In the genomic region with DNA sequence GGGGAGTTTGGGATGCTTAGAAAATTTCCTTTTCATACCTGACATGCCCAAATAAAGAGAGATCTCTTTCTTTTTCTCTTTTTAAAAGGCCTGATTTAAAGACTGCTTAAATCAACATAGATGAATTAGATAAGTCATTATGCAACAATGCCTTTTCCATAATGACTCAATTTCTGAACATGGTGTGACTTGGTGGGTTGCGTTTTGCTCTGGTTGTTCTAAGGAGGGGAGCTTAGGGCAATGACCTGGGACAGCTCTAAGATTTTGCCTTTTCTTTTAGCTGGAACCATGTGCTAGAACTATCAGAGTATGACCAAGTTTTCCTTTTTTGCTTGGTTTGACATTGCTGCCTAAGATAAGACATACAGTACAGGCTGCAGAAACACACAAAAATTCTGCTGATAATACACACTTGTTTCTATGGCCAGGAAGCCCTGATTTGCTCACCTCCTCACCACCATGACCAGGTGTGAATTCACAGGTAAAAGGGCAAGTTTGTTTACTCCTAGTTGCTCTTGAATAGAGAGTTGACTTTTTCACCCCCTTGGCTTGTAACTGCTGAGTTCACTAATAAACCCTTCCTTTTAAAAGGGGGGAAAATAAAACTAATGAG, we compare ENCODE assay signal across 21 cellular contexts. TPM values are rescaled to one million over a fixed set of nuclear protein-coding genes. Genes with fewer than 3 reads are reported as not detected.
A peak's percentile ranks its signal among the peaks of the same experiment; 100 is the strongest.
DNase-seq lines count a peak whose midpoint lies in the region; ATAC-seq, FAIRE-seq and TF ChIP-seq lines count a peak whose summit lies in the region.
"Had no signal": no experiment of that assay in that cellular context is flagged by ENCODE, and none has a peak within 500 bp of the region (broad histone marks: within the 10 kb centered on the region; RNA-seq: fewer than 3 reads in every experiment).

No MANE protein-coding gene starts in this region.

- H3K4me1 Mint-ChIP-seq in CD4-positive, alpha-beta memory T cell: peaks cover 24 to 57% (median 39%) of the 10 kb centered on the region in 4 donors

- POLR2A ChIA-PET in CD4-positive, alpha-beta memory T cell (lab: Charles Lee; ENCODE audit: partially characterized antibody): no interaction called here
- POLR2A ChIA-PET in endothelial cell of umbilical vein (lab: Charles Lee) (no interaction called here), SK-N-SH (lab: Yijun Ruan, JAX) (no interaction called here)

- no TSS peak for BruUV-seq in endothelial cell of umbilical vein (replicated peaks; lab: Mats Ljungman, UMichigan)

- TF ChIP-seq CTCF in endothelial cell of umbilical vein (IDR thresholded peaks at IDR 0.05; ENCODE audit: extremely low read depth in 1 of 2, insufficient read depth in 1 of 2, low read depth in 1 of 2, low read length in 2 of 2): no peak
- no peak for TF ChIP-seq CTCF in SK-N-SH (IDR thresholded peaks at IDR 0.05)

- peaks cover 1% of the 10 kb centered on the region for H3F3A ChIP-seq in SK-N-SH (replicated peaks; ENCODE audit: insufficient read depth)

- intact Hi-C loops in CD4-positive, alpha-beta memory T cell (cut with micrococcal nuclease): no loop called here
- intact Hi-C loops in endothelial cell of umbilical vein (cut with micrococcal nuclease): loop anchor here (1.0 kb wide), 1 partner anchor 102 kb away; a partner anchor contains a TSS

- no peaks in the 10 kb centered on the region for H3K36me3 ChIP-seq in ACC112 (ENCODE audit: insufficient read depth, low read length)
- H3K36me3 ChIP-seq in CD4-positive, alpha-beta memory T cell (ENCODE audit: insufficient read depth, low read length): no peaks in the 10 kb centered on the region
- no peaks in the 10 kb centered on the region for H3K36me3 ChIP-seq in endothelial cell of umbilical vein (ENCODE audit: control insufficient read depth in 2 of 2, extremely low read depth in 1 of 2, insufficient read depth in 2 of 2, low read length in 2 of 2)
- no peaks in the 10 kb centered on the region for H3K36me3 ChIP-seq in SK-N-SH (replicated peaks in 1 of 2; ENCODE audit: control insufficient read depth in 1 of 2, insufficient read depth in 2 of 2, low read length in 1 of 2)
- H3K36me3 ChIP-seq: upper lobe of left lung had no signal

- H3K79me2 ChIP-seq in ACC112 (ENCODE audit: control insufficient read depth, insufficient read depth, low read length, unreplicated experiment) (no peaks in the 10 kb centered on the region), endothelial cell of umbilical vein (ENCODE audit: control insufficient read depth, insufficient read depth, low read length) (no peaks in the 10 kb centered on the region), SK-N-SH (ENCODE audit: insufficient read depth) (no peaks in the 10 kb centered on the region)
- H3K79me2 ChIP-seq: parathyroid adenoma had no signal

- H4K20me1 ChIP-seq in endothelial cell of umbilical vein (replicated peaks; ENCODE audit: control insufficient read depth, extremely low read depth, insufficient read depth, low read length): no peaks in the 10 kb centered on the region
- no peaks in the 10 kb centered on the region for H4K20me1 ChIP-seq in SK-N-SH (ENCODE audit: insufficient read depth)

- H3K4me1 ChIP-seq in ACC112 (ENCODE audit: control insufficient read depth, insufficient read depth, low read length, unreplicated experiment) (peaks cover 31% of the 10 kb centered on the region), endothelial cell of umbilical vein (ENCODE audit: control insufficient read depth, extremely low read depth, insufficient read depth, low read length) (peaks cover 14% of the 10 kb centered on the region), SK-N-SH (ENCODE audit: control insufficient read depth in 1 of 2, insufficient read depth in 2 of 2, low read depth in 1 of 2, low read length in 1 of 2) (no peaks in the 10 kb centered on the region)
- H3K4me1 ChIP-seq in CD4-positive, alpha-beta memory T cell (ENCODE audit: insufficient read depth, low read length): peaks cover 31% of the 10 kb centered on the region
- H3K4me1 ChIP-seq: parathyroid adenoma had no signal

- CTCF ChIA-PET in CD4-positive, alpha-beta memory T cell (lab: Charles Lee; ENCODE audit: partially characterized antibody): interaction anchor here (0.9 to 6.9 kb wide), 9 partner anchors 9 to 233 kb away, joined by 3 to 100 read pairs (median 11); a partner anchor contains a TSS
- CTCF ChIA-PET in endothelial cell of umbilical vein (lab: Charles Lee) (interaction anchor here (1.0 to 1.7 kb wide), 3 partner anchors 82 to 103 kb away, joined by 3 to 6 read pairs (median 4); no protein-coding TSS in a partner anchor), SK-N-SH (lab: Yijun Ruan, JAX) (interaction anchor here (1.3 to 2.5 kb wide), 1 partner anchor 13 kb away, joined by 5 to 18 read pairs; no protein-coding TSS in a partner anchor)

- FAIRE-seq in endothelial cell of umbilical vein (lab: Jason Lieb, UNC): no peak
- FAIRE-seq: GM19239 had no signal

- H3K27me3 ChIP-seq in ACC112 (ENCODE audit: insufficient read depth, low read length): no peaks in the 10 kb centered on the region
- no peaks in the 10 kb centered on the region for H3K27me3 ChIP-seq in CD4-positive, alpha-beta memory T cell (ENCODE audit: insufficient read depth, low read length)
- H3K27me3 ChIP-seq in endothelial cell of umbilical vein (ENCODE audit: control insufficient read depth in 2 of 2, insufficient read depth in 2 of 2, low read length in 2 of 2): no peaks in the 10 kb centered on the region
- no peaks in the 10 kb centered on the region for H3K27me3 ChIP-seq in SK-N-SH (ENCODE audit: insufficient read depth)
- H3K27me3 ChIP-seq: upper lobe of left lung had no signal

- no peak for TF ChIP-seq POLR2A in endothelial cell of umbilical vein (IDR thresholded peaks at IDR 0.05; ENCODE audit: low read depth, low read length)

- H3K4me3 ChIP-seq in ACC112 (ENCODE audit: low read depth, low read length): no peak overlapping the region
- no peak overlapping the region for H3K4me3 ChIP-seq in CD4-positive, alpha-beta memory T cell (ENCODE audit: low read length in 2 of 2)
- no peak overlapping the region for H3K4me3 ChIP-seq in endothelial cell of umbilical vein (replicated peaks in 1 of 3; ENCODE audit: insufficient read depth in 1 of 3, low read depth in 1 of 3, low read length in 3 of 3)
- H3K4me3 ChIP-seq in SK-N-SH (ENCODE audit: low read depth in 2 of 2, low read length in 1 of 2): no peak overlapping the region
- H3K4me3 ChIP-seq: GM23248, upper lobe of left lung had no signal

- 36% methylated on average over 1 of the region's 1 CpG for WGBS in SK-N-SH (ENCODE audit: low lambda C conversion rate)

- H3K9me2 ChIP-seq in SK-N-SH: no peaks in the 10 kb centered on the region

- no peaks in the 10 kb centered on the region for H3K36me3 Mint-ChIP-seq in CD4-positive, alpha-beta memory T cell
- H3K36me3 Mint-ChIP-seq: brain had no signal

- TF ChIP-seq RAD21 in SK-N-SH (IDR thresholded peaks at IDR 0.05; ENCODE audit: low read length): no peak

- H3K9me1 ChIP-seq in endothelial cell of umbilical vein (replicated peaks; ENCODE audit: control insufficient read depth, extremely low read depth, insufficient read depth, low read length): no peaks in the 10 kb centered on the region

- H3K27ac Mint-ChIP-seq in CD4-positive, alpha-beta memory T cell: peak overlapping the region in 5 of 7 donors; percentile 2 to 64 (median 42)
- H3K27ac Mint-ChIP-seq: brain had no signal

- H3K9me3 ChIP-seq in CD4-positive, alpha-beta memory T cell (ENCODE audit: control insufficient read depth in 1 of 2, low read length in 2 of 2): no peaks in the 10 kb centered on the region
- H3K9me3 ChIP-seq in endothelial cell of umbilical vein (replicated peaks; ENCODE audit: control insufficient read depth, insufficient read depth, low read length): no peaks in the 10 kb centered on the region
- no peaks in the 10 kb centered on the region for H3K9me3 ChIP-seq in SK-N-SH
- H3K9me3 ChIP-seq: upper lobe of left lung had no signal

- dilution Hi-C loops in endothelial cell of umbilical vein (cut with MboI; ENCODE audit: extremely low pct_ligation_motif_present, low sequenced_read_pairs): no loop called here

- ATAC-seq in HG03378 (IDR thresholded peaks at IDR 0.05; ENCODE audit: unreplicated experiment): no peak
- no peak for ATAC-seq in HG03354 (IDR thresholded peaks at IDR 0.05; ENCODE audit: poor library complexity, severe bottlenecking, unreplicated experiment)

- peaks cover 0 to 2% of the 10 kb centered on the region in 2 donors for H3K27me3 Mint-ChIP-seq in CD4-positive, alpha-beta memory T cell

- no peaks in the 10 kb centered on the region for H3K9me3 Mint-ChIP-seq in CD4-positive, alpha-beta memory T cell

- peak overlapping the region in 1 of 8 donors; percentile 59 for H3K4me3 Mint-ChIP-seq in CD4-positive, alpha-beta memory T cell

- peak in 3 of 5 donors; percentile 21 to 53 (median 22) for DNase-seq in CD4-positive, alpha-beta memory T cell
- DNase-seq in activated T-cell treated with anti-CD3 and anti-CD28 coated beads, Interleukin-2, amount 50 U/mL, for 48 hours: peak; percentile 29 to 36
- DNase-seq in endothelial cell of umbilical vein (ENCODE audit: low read depth, low spot score) (no peak), SK-N-SH (no peak)
- DNase-seq: cortex of kidney; islet precursor cell; NCI-H1092; NCI-H2081; NCI-H446 treated with DMSO at 0.1 percent for 48 hours; RPMI8226; stimulated activated CD4-positive, alpha-beta T cell treated with anti-CD3 and anti-CD28 coated beads, Interleukin-1b, Interleukin-23, amount 100 ng/mL, for 48 hours; upper lobe of left lung had no signal

- no peak overlapping the region for H2AFZ ChIP-seq in ACC112 (ENCODE audit: low read length, unreplicated experiment)
- H2AFZ ChIP-seq in endothelial cell of umbilical vein (ENCODE audit: low read depth, low read length): no peak overlapping the region
- no peak overlapping the region for H2AFZ ChIP-seq in SK-N-SH (ENCODE audit: low read depth)
- H2AFZ ChIP-seq: GM23248, parathyroid adenoma had no signal

- H3K9ac ChIP-seq in endothelial cell of umbilical vein (replicated peaks; ENCODE audit: extremely low read depth, insufficient read depth, low read length) (no peak overlapping the region), SK-N-SH (no peak overlapping the region)
- H3K9ac ChIP-seq: GM23248, parathyroid adenoma had no signal

- no peak for TF ChIP-seq EP300 in SK-N-SH (IDR thresholded peaks at IDR 0.05; ENCODE audit: borderline replicate concordance in 1 of 2, low read depth in 1 of 2, low read length in 1 of 2)

- peak overlapping the region; percentile 57; the same call in 1 of the 2 replicates for H3K27ac ChIP-seq in ACC112 (ENCODE audit: low read depth, low read length)
- no peak overlapping the region for H3K27ac ChIP-seq in CD4-positive, alpha-beta memory T cell (ENCODE audit: low read depth, low read length)
- H3K27ac ChIP-seq in endothelial cell of umbilical vein (ENCODE audit: insufficient read depth, low read depth, low read length): no peak overlapping the region
- H3K27ac ChIP-seq in SK-N-SH (ENCODE audit: low read depth in 2 of 2, low read length in 1 of 2): no peak overlapping the region
- H3K27ac ChIP-seq: GM23248, parathyroid adenoma, upper lobe of left lung had no signal

- H3K4me2 ChIP-seq in endothelial cell of umbilical vein (ENCODE audit: insufficient read depth, low read length) (no peak overlapping the region), SK-N-SH (no peak overlapping the region)

RNA-seq across cellular contexts. Expression of a gene that starts 58.1 kb away (rescaled TPM):
- total RNA-seq in CD4-positive, alpha-beta memory T cell: under 1 TPM; 0.26 to 0.33 TPM
- under 1 TPM in 1 of 2 donors, not detected in 1; 0.29 TPM for polyA plus RNA-seq in CD4-positive, alpha-beta memory T cell
- 44.0 and 55.1 TPM in 2 replicates for total RNA-seq in endothelial cell of umbilical vein
- polyA plus RNA-seq in endothelial cell of umbilical vein (27.9 and 32.2 TPM in 2 replicates), SK-N-SH (2012; rRNA removed) (not detected in 2 replicates)
- polyA plus RNA-seq in endothelial cell of umbilical vein (2011; cell fraction: cytosol; rRNA removed): 40.5 and 47.5 TPM in 2 replicates
- 145 and 226 TPM in 2 replicates for polyA plus RNA-seq in endothelial cell of umbilical vein (2011; cell fraction: nucleus; rRNA removed)
- 465 and 806 TPM in 2 replicates for polyA plus RNA-seq in endothelial cell of umbilical vein (2012)
- 62.5 and 92.4 TPM in 2 replicates for polyA minus RNA-seq in endothelial cell of umbilical vein
- polyA minus RNA-seq in endothelial cell of umbilical vein (2011; cell fraction: cytosol; rRNA and poly(A)+ RNA removed): 0.31 TPM
- polyA minus RNA-seq in endothelial cell of umbilical vein (2011; cell fraction: nucleus; rRNA and poly(A)+ RNA removed): 98.2 and 183 TPM in 2 replicates
- polyA plus RNA-seq in SK-N-SH (2012; cell fraction: cytosol; rRNA removed): not detected in 2 replicates
- polyA plus RNA-seq in SK-N-SH (2012; cell fraction: nucleus; rRNA removed): not detected in 2 replicates
- total RNA-seq: G401, GM23248, HT-29 had no signal

Comparison
In these comparisons a context has a peak if more than half of its experiments do, and no peak if none do; other contexts are left out.
1. DNase-seq: peak in CD4-positive, alpha-beta memory T cell (3 of 5) and activated T-cell treated with anti-CD3 and anti-CD28 coated beads, Interleukin-2, amount 50 U/mL, for 48 hours (2 of 2); none in endothelial cell of umbilical vein (single experiment) and SK-N-SH (single experiment).
2. RNA of a gene that starts 58.1 kb away (polyA plus RNA-seq): 27.9 to 806 TPM in endothelial cell of umbilical vein; 0.29 TPM in CD4-positive, alpha-beta memory T cell and not detected in SK-N-SH; every median in the first group is over 10 times any median in the second.